ENCODE assay signal across 8 cellular contexts in the genomic region with DNA sequence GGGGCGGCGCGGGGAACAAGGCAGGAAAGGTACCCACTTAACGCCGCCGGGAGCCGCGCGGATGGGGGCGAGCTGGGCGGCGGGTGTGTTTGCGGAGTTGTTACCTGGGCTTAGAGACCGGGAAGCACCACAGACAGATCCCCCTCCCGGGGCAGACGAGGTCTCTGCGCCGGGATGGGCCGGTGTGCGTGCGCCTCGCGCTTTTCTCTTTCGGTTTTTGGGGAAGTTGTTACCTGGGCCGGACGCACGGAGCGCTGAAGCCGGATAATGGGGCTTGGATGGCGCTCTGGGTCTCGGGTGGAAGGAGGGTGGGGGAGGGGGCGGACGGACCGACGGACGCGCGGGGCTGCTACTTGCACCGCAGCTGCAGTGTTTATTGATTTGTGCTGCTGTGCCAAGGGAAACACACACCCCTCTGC. TPM values are rescaled to one million over a fixed set of nuclear protein-coding genes. Genes with fewer than 3 reads are reported as not detected.
DNase-seq lines count a peak whose midpoint lies in the region; ATAC-seq and TF ChIP-seq lines count a peak whose summit lies in the region.

No MANE protein-coding gene starts in this region.

- H3K9ac ChIP-seq in BLaER1 treated with 17β-estradiol and CSF1 and Interleukin-3, amounts not matched to agents 10 nM and 100 nM = peak overlapping the region; percentile 54 to 82 (median 71)

- no peaks in the 10 kb centered on the region for H3K36me3 ChIP-seq in BLaER1 treated with 17β-estradiol and CSF1 and Interleukin-3, amounts not matched to agents 10 nM and 100 nM
- H3K36me3 ChIP-seq in effector memory CD4-positive, alpha-beta T cell (ENCODE audit: control insufficient read depth, insufficient read depth, low read length) = no peaks in the 10 kb centered on the region

- H3K4me3 ChIP-seq in BLaER1 treated with 17β-estradiol and CSF1 and Interleukin-3, amounts not matched to agents 10 nM and 100 nM = peak overlapping the region; percentile 77 to 91 (median 82)
- peak overlapping the region; percentile 75 for H3K4me3 ChIP-seq in effector memory CD4-positive, alpha-beta T cell (ENCODE audit: insufficient read depth, low read depth, low read length, poor library complexity, severe bottlenecking)
- H3K4me3 ChIP-seq in mononuclear cell (ENCODE audit: low read length) = peak overlapping the region; percentile 76

- peak; percentile 66 for DNase-seq in activated CD8-positive, alpha-beta T cell treated with anti-CD3 and anti-CD28 coated beads for 36 hours
- DNase-seq in effector memory CD4-positive, alpha-beta T cell = peak; percentile 15 to 41 (median 25)
- DNase-seq in stimulated activated naive CD4-positive, alpha-beta T cell treated with Interleukin-2 at 50 U/mL for 16 hours (lab: John Stamatoyannopoulos, UW) = peak; percentile 50
- no peak for DNase-seq in NOMO-1 (lab: John Stamatoyannopoulos, UW; ENCODE audit: unreplicated experiment in 2 of 2)

- peak; percentile 27 for ATAC-seq in GM19452 (IDR thresholded peaks at IDR 0.05; ENCODE audit: unreplicated experiment)
- ATAC-seq in activated CD8-positive, alpha-beta T cell treated with anti-CD3 and anti-CD28 coated beads for 36 hours = peak; percentile 9

- intact Hi-C loops in activated CD8-positive, alpha-beta T cell treated with anti-CD3 and anti-CD28 coated beads for 36 hours (cut with micrococcal nuclease) = loop anchor here (2.0 to 10.0 kb wide), 2 partner anchors 15 to 435 kb away; no protein-coding TSS in a partner anchor

- peak overlapping the region; percentile 90 to 96 (median 94) for H3K27ac Mint-ChIP-seq in IgD-negative memory B cell
- peak overlapping the region; percentile 78 for H3K27ac Mint-ChIP-seq in activated CD8-positive, alpha-beta T cell treated with anti-CD3 and anti-CD28 coated beads for 36 hours

- CTCF ChIA-PET in activated CD8-positive, alpha-beta T cell treated with anti-CD3 and anti-CD28 coated beads for 36 hours (lab: Charles Lee) = no interaction called here

- peaks cover 11 to 26% (median 21%) of the 10 kb centered on the region in 10 experiments; a peak in 17 of 20 replicates for H3K4me1 ChIP-seq in BLaER1 treated with 17β-estradiol and CSF1 and Interleukin-3, amounts not matched to agents 10 nM and 100 nM
- H3K4me1 ChIP-seq in effector memory CD4-positive, alpha-beta T cell (ENCODE audit: control insufficient read depth, insufficient read depth, low read length, poor library complexity, severe bottlenecking) = no peaks in the 10 kb centered on the region
- peaks cover 20% of the 10 kb centered on the region for H3K4me1 ChIP-seq in mononuclear cell (ENCODE audit: insufficient read depth, low read length)

- H3K27ac ChIP-seq in BLaER1 treated with 17β-estradiol and CSF1 and Interleukin-3, amounts not matched to agents 10 nM and 100 nM = peak overlapping the region in 9 of 11 experiments; percentile 18 to 60 (median 38); a peak in 8 of 22 replicates
- H3K27ac ChIP-seq in effector memory CD4-positive, alpha-beta T cell (ENCODE audit: insufficient read depth, low read length, poor library complexity, severe bottlenecking) = peak overlapping the region; percentile 95

- peaks cover 46 to 69% (median 56%) of the 10 kb centered on the region in 11 experiments for H3K27me3 ChIP-seq in BLaER1 treated with 17β-estradiol and CSF1 and Interleukin-3, amounts not matched to agents 10 nM and 100 nM
- no peaks in the 10 kb centered on the region for H3K27me3 ChIP-seq in effector memory CD4-positive, alpha-beta T cell (replicated peaks; ENCODE audit: control insufficient read depth, insufficient read depth, low read length, poor library complexity, severe bottlenecking)
- no peaks in the 10 kb centered on the region for H3K27me3 ChIP-seq in mononuclear cell (ENCODE audit: insufficient read depth, low read length)

- H3K36me3 Mint-ChIP-seq in IgD-negative memory B cell = no peaks in the 10 kb centered on the region
- peaks cover 10% of the 10 kb centered on the region for H3K36me3 Mint-ChIP-seq in activated CD8-positive, alpha-beta T cell treated with anti-CD3 and anti-CD28 coated beads for 36 hours (ENCODE audit: low read depth)

- H3K9me3 ChIP-seq in BLaER1 treated with 17β-estradiol and CSF1 and Interleukin-3, amounts not matched to agents 10 nM and 100 nM (replicated peaks in 1 of 11) = no peaks in the 10 kb centered on the region
- H3K9me3 ChIP-seq in effector memory CD4-positive, alpha-beta T cell (ENCODE audit: control insufficient read depth, low read length) = no peaks in the 10 kb centered on the region
- H3K9me3 ChIP-seq in mononuclear cell (ENCODE audit: low read depth, low read length) = no peaks in the 10 kb centered on the region

- POLR2A ChIA-PET in activated CD8-positive, alpha-beta T cell treated with anti-CD3 and anti-CD28 coated beads for 36 hours (lab: Charles Lee) = interaction anchor here (4.5 kb wide), 1 partner anchor 22 kb away, joined by 35 read pairs; no protein-coding TSS in a partner anchor

- peaks cover 0 to 36% (median 0%) of the 10 kb centered on the region in 11 experiments; a peak in 9 of 22 replicates for H4K20me1 ChIP-seq in BLaER1 treated with 17β-estradiol and CSF1 and Interleukin-3, amounts not matched to agents 10 nM and 100 nM

- H3K4me1 Mint-ChIP-seq in IgD-negative memory B cell = peaks cover 24 to 29% (median 25%) of the 10 kb centered on the region in 3 donors
- H3K4me1 Mint-ChIP-seq in activated CD8-positive, alpha-beta T cell treated with anti-CD3 and anti-CD28 coated beads for 36 hours (ENCODE audit: low read depth) = peaks cover 40% of the 10 kb centered on the region

- H3K27me3 Mint-ChIP-seq in IgD-negative memory B cell = no peaks in the 10 kb centered on the region
- H3K27me3 Mint-ChIP-seq in activated CD8-positive, alpha-beta T cell treated with anti-CD3 and anti-CD28 coated beads for 36 hours = no peaks in the 10 kb centered on the region

- H3K4me2 ChIP-seq in BLaER1 treated with 17β-estradiol and CSF1 and Interleukin-3, amounts not matched to agents 10 nM and 100 nM = peak overlapping the region; percentile 97 to 100 (median 99)

- TF ChIP-seq CTCF in activated CD8-positive, alpha-beta T cell treated with anti-CD3 and anti-CD28 coated beads for 36 hours (IDR thresholded peaks at IDR 0.05) = no peak

- H3K4me3 Mint-ChIP-seq in IgD-negative memory B cell = peak overlapping the region; percentile 94 to 98 (median 98)
- H3K4me3 Mint-ChIP-seq in activated CD8-positive, alpha-beta T cell treated with anti-CD3 and anti-CD28 coated beads for 36 hours = peak overlapping the region; percentile 79

- no peaks in the 10 kb centered on the region for H3K9me3 Mint-ChIP-seq in IgD-negative memory B cell
- H3K9me3 Mint-ChIP-seq in activated CD8-positive, alpha-beta T cell treated with anti-CD3 and anti-CD28 coated beads for 36 hours = no peaks in the 10 kb centered on the region

RNA-seq across cellular contexts. Expression of gene ZEB1, which starts 1.2 kb away (rescaled TPM):
- 32.2 TPM for polyA plus RNA-seq in IgD-negative memory B cell
- 10 to 100 TPM; 28.4 to 29.7 TPM for total RNA-seq in activated CD8-positive, alpha-beta T cell treated with anti-CD3 and anti-CD28 coated beads for 36 hours
- 172 TPM for total RNA-seq in mononuclear cell

Comparison
In these comparisons a context has a peak if more than half of its experiments do, and no peak if none do; other contexts are left out.
1. DNase-seq: peak in activated CD8-positive, alpha-beta T cell treated with anti-CD3 and anti-CD28 coated beads for 36 hours (single experiment), effector memory CD4-positive, alpha-beta T cell (3 of 3) and stimulated activated naive CD4-positive, alpha-beta T cell treated with Interleukin-2 at 50 U/mL for 16 hours (single experiment); none in NOMO-1 (0 of 2).
2. Peak in every context shown above with its lines, with median percentiles within 50 percentile points of each other: H3K4me3 ChIP-seq.